Comparison of ENCODE assay signal across 1 cellular context in genomic region chr1:116292929-116293725, GRCh38.
A peak's percentile ranks its signal among the peaks of the same experiment; 100 is the strongest.
TF ChIP-seq lines count a peak whose summit lies in the region.

No MANE protein-coding gene starts in this region.

TF ChIP-seq in HepG2, 621 proteins besides CTCF, POLR2A, EP300 and RAD21 (continued from another document and continues in another):
- TF ChIP-seq, protein P1, sequence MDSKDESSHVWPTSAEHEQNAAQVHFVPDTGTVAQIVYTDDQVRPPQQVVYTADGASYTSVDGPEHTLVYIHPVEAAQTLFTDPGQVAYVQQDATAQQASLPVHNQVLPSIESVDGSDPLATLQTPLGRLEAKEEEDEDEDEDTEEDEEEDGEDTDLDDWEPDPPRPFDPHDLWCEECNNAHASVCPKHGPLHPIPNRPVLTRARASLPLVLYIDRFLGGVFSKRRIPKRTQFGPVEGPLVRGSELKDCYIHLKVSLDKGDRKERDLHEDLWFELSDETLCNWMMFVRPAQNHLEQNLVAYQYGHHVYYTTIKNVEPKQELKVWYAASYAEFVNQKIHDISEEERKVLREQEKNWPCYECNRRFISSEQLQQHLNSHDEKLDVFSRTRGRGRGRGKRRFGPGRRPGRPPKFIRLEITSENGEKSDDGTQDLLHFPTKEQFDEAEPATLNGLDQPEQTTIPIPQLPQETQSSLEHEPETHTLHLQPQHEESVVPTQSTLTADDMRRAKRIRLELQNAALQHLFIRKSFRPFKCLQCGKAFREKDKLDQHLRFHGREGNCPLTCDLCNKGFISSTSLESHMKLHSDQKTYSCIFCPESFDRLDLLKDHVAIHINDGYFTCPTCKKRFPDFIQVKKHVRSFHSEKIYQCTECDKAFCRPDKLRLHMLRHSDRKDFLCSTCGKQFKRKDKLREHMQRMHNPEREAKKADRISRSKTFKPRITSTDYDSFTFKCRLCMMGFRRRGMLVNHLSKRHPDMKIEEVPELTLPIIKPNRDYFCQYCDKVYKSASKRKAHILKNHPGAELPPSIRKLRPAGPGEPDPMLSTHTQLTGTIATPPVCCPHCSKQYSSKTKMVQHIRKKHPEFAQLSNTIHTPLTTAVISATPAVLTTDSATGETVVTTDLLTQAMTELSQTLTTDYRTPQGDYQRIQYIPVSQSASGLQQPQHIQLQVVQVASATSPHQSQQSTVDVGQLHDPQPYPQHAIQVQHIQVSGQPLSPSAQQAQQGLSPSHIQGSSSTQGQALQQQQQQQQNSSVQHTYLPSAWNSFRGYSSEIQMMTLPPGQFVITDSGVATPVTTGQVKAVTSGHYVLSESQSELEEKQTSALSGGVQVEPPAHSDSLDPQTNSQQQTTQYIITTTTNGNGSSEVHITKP (CRISPR knock-in tag; IDR thresholded peaks at IDR 0.05; ENCODE audit: low read depth), result 0 out of 2 replicates have a peak, but pooled peaks have one; percentile 32
- TF ChIP-seq CSRNP2 (CRISPR knock-in tag; conservative IDR thresholded peaks at IDR 0.05; ENCODE audit: low read depth), result no peak
- no peak for TF ChIP-seq CAMTA2 (CRISPR knock-in tag; IDR thresholded peaks at IDR 0.05; ENCODE audit: borderline replicate concordance)
- TF ChIP-seq ZNF503 (CRISPR knock-in tag; IDR thresholded peaks at IDR 0.05), result peak; percentile 98
- no peak for TF ChIP-seq CEBPB (IDR thresholded peaks at IDR 0.05; ENCODE audit: borderline replicate concordance, low read depth, low read length)
- TF ChIP-seq, protein P2, sequence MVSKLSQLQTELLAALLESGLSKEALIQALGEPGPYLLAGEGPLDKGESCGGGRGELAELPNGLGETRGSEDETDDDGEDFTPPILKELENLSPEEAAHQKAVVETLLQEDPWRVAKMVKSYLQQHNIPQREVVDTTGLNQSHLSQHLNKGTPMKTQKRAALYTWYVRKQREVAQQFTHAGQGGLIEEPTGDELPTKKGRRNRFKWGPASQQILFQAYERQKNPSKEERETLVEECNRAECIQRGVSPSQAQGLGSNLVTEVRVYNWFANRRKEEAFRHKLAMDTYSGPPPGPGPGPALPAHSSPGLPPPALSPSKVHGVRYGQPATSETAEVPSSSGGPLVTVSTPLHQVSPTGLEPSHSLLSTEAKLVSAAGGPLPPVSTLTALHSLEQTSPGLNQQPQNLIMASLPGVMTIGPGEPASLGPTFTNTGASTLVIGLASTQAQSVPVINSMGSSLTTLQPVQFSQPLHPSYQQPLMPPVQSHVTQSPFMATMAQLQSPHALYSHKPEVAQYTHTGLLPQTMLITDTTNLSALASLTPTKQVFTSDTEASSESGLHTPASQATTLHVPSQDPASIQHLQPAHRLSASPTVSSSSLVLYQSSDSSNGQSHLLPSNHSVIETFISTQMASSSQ (IDR thresholded peaks at IDR 0.05; ENCODE audit: low read depth), result peak; percentile 72
- TF ChIP-seq, protein P2 (CRISPR knock-in tag; IDR thresholded peaks at IDR 0.05; ENCODE audit: borderline replicate concordance), result peak; percentile 88; the same call in 1 of the 2 replicates
- no peak for TF ChIP-seq HMGA1 (CRISPR knock-in tag; conservative IDR thresholded peaks at IDR 0.05)
- no peak for TF ChIP-seq SYNCRIP (IDR thresholded peaks at IDR 0.05; ENCODE audit: insufficient read depth, low read depth, low read length)
- TF ChIP-seq SMARCE1 (IDR thresholded peaks at IDR 0.05; ENCODE audit: borderline replicate concordance), result no peak
- TF ChIP-seq, protein P3, sequence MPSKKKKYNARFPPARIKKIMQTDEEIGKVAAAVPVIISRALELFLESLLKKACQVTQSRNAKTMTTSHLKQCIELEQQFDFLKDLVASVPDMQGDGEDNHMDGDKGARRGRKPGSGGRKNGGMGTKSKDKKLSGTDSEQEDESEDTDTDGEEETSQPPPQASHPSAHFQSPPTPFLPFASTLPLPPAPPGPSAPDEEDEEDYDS (CRISPR knock-in tag; IDR thresholded peaks at IDR 0.05), result no peak
- TF ChIP-seq REXO4 (CRISPR knock-in tag; IDR thresholded peaks at IDR 0.05; ENCODE audit: borderline replicate concordance), result no peak
- TF ChIP-seq, protein P4, sequence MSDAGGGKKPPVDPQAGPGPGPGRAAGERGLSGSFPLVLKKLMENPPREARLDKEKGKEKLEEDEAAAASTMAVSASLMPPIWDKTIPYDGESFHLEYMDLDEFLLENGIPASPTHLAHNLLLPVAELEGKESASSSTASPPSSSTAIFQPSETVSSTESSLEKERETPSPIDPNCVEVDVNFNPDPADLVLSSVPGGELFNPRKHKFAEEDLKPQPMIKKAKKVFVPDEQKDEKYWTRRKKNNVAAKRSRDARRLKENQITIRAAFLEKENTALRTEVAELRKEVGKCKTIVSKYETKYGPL (CRISPR knock-in tag; IDR thresholded peaks at IDR 0.05), result no peak
- peak; percentile 98 for TF ChIP-seq FOXA3 (CRISPR knock-in tag; IDR thresholded peaks at IDR 0.05)
- no peak for TF ChIP-seq MNT (IDR thresholded peaks at IDR 0.05)
- TF ChIP-seq ELF3 (CRISPR knock-in tag; IDR thresholded peaks at IDR 0.05), result peak; percentile 90
- TF ChIP-seq MYC (CRISPR knock-in tag; IDR thresholded peaks at IDR 0.05; ENCODE audit: borderline replicate concordance), result no peak
- no peak for TF ChIP-seq FIP1L1 (IDR thresholded peaks at IDR 0.05; ENCODE audit: borderline replicate concordance, insufficient read depth, low read depth, low read length)
- no peak for TF ChIP-seq ZIK1 (CRISPR knock-in tag; IDR thresholded peaks at IDR 0.05; ENCODE audit: borderline replicate concordance, low read depth)
- TF ChIP-seq PRDM15 (CRISPR knock-in tag; IDR thresholded peaks at IDR 0.05), result no peak
- TF ChIP-seq HNRNPH1 (optimal IDR thresholded peaks at IDR 0.05; ENCODE audit: low read depth, low read length), result no peak
- no peak for TF ChIP-seq AFF4 (CRISPR knock-in tag; IDR thresholded peaks at IDR 0.05)
- TF ChIP-seq, protein P5, sequence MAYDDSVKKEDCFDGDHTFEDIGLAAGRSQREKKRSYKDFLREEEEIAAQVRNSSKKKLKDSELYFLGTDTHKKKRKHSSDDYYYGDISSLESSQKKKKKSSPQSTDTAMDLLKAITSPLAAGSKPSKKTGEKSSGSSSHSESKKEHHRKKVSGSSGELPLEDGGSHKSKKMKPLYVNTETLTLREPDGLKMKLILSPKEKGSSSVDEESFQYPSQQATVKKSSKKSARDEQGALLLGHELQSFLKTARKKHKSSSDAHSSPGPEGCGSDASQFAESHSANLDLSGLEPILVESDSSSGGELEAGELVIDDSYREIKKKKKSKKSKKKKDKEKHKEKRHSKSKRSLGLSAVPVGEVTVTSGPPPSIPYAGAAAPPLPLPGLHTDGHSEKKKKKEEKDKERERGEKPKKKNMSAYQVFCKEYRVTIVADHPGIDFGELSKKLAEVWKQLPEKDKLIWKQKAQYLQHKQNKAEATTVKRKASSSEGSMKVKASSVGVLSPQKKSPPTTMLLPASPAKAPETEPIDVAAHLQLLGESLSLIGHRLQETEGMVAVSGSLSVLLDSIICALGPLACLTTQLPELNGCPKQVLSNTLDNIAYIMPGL (CRISPR knock-in tag; IDR thresholded peaks at IDR 0.05; ENCODE audit: borderline replicate concordance in 1 of 2, low read depth in 1 of 2), result peak in 1 of 2 experiments; percentile 51; a peak in 1 of 4 replicates
- peak; percentile 67; the same call in 1 of the 2 replicates for TF ChIP-seq ZFP36L1 (CRISPR knock-in tag; IDR thresholded peaks at IDR 0.05)
- peak; percentile 59 for TF ChIP-seq ONECUT2 (CRISPR knock-in tag; IDR thresholded peaks at IDR 0.05)
